ENCODE assay signal across 8 cellular contexts in genomic region chr7:91784469-91784868, GRCh38.
A peak's percentile ranks its signal among the peaks of the same experiment; 100 is the strongest.
DNase-seq lines count a peak whose midpoint lies in the region; ATAC-seq and TF ChIP-seq lines count a peak whose summit lies in the region.

No MANE protein-coding gene starts in this region.

- H3K27me3 ChIP-seq in esophagus squamous epithelium (no peaks in the 10 kb centered on the region), ovary (no peaks in the 10 kb centered on the region)

- TF ChIP-seq CTCF in AG04449 (IDR thresholded peaks at IDR 0.05; ENCODE audit: insufficient read depth, low read length, missing control alignments) (peak; percentile 5), OCI-LY7 (conservative IDR thresholded peaks at IDR 0.05; ENCODE audit: low read length) (peak; percentile 62), esophagus squamous epithelium (IDR thresholded peaks at IDR 0.05) (peak in 5 of 6 experiments; percentile 34 to 67 (median 49)), ovary (IDR thresholded peaks at IDR 0.05) (peak in 1 of 3 donors; percentile 24)

- H3K36me3 ChIP-seq in OCI-LY7 (ENCODE audit: insufficient read depth, low read length) (no peaks in the 10 kb centered on the region), esophagus squamous epithelium (no peaks in the 10 kb centered on the region), ovary (no peaks in the 10 kb centered on the region)

- BruUV-seq in OCI-LY7 (replicated peaks; lab: Mats Ljungman, UMichigan) = no TSS peak

- intact Hi-C loops in OCI-LY7 (cut with micrococcal nuclease; ENCODE audit: unreplicated experiment) = no loop called here
- intact Hi-C loops in esophagus squamous epithelium (cut with DNase I) = no loop called here
- intact Hi-C loops in ovary (cut with DNase I) = loop anchor here in 2 of 4 donors (10.0 kb wide), 1 partner anchor 700 kb away; no protein-coding TSS in a partner anchor

- 24 to 29% methylated on average over 3 of the region's 3 CpGs for WGBS in esophagus squamous epithelium, 2 donors
- 21 to 37% (median 27%) methylated on average over 3 of the region's 3 CpGs for WGBS in ovary, 3 donors

- H3K4me1 ChIP-seq in OCI-LY7 (ENCODE audit: insufficient read depth, low read length, poor library complexity, severe bottlenecking) = no peaks in the 10 kb centered on the region
- H3K4me1 ChIP-seq in esophagus squamous epithelium = no peaks in the 10 kb centered on the region
- H3K4me1 ChIP-seq in ovary (ENCODE audit: insufficient read depth) = peaks cover 2% of the 10 kb centered on the region

- no peak overlapping the region for H3K4me2 ChIP-seq in OCI-LY7 (ENCODE audit: low read length)

- no peak overlapping the region for H2AFZ ChIP-seq in OCI-LY7 (ENCODE audit: low read length)

- no peak for TF ChIP-seq EP300 in ovary (IDR thresholded peaks at IDR 0.05)

- POLR2A ChIA-PET in AG04449 (lab: Yijun Ruan, JAX) (no interaction called here), OCI-LY7 (lab: Charles Lee) (interaction anchor here (1.0 kb wide), 1 partner anchor 568 kb away, joined by 3 read pairs; no protein-coding TSS in a partner anchor)

- H3K9me2 ChIP-seq in OCI-LY7 (ENCODE audit: insufficient read depth, low read length) = no peaks in the 10 kb centered on the region

- H4K20me1 ChIP-seq in OCI-LY7 (ENCODE audit: insufficient read depth, low read length) = no peaks in the 10 kb centered on the region

- DNase-seq in AG04449 (ENCODE audit: low read depth, low spot score) (peak; percentile 7), HT-29 (ENCODE audit: low spot score) (peak; percentile 48), OCI-LY7 (ENCODE audit: low spot score) (peak; percentile 10), esophagus squamous epithelium (lab: John Stamatoyannopoulos, UW) (no peak), stromal cell of bone marrow (ENCODE audit: low read depth) (peak; percentile 51), middle frontal gyrus (ENCODE audit: extremely low spot score, low spot score) (no peak), ovary (no peak)

- CTCF ChIA-PET in AG04449 (lab: Yijun Ruan, JAX) (interaction anchor here (0.7 to 2.1 kb wide), 19 partner anchors 9 to 1329 kb away, joined by 3 to 13 read pairs (median 4); no protein-coding TSS in a partner anchor), OCI-LY7 (lab: Charles Lee; ENCODE audit: unreplicated experiment) (no interaction called here)

- no peak for ATAC-seq in GM18505 (IDR thresholded peaks at IDR 0.05; ENCODE audit: unreplicated experiment)

- no peak overlapping the region for H3K4me3 ChIP-seq in AG04449 (ENCODE audit: low read depth, low read length)
- no peak overlapping the region for H3K4me3 ChIP-seq in OCI-LY7 (ENCODE audit: low read depth, low read length, poor library complexity, severe bottlenecking)
- H3K4me3 ChIP-seq in esophagus squamous epithelium = no peak overlapping the region
- H3K4me3 ChIP-seq in ovary = no peak overlapping the region

- H3K27ac ChIP-seq in OCI-LY7 (ENCODE audit: low read depth, low read length, poor library complexity, severe bottlenecking) (no peak overlapping the region), esophagus squamous epithelium (no peak overlapping the region), ovary (no peak overlapping the region)

- H3K9me3 ChIP-seq in OCI-LY7 (ENCODE audit: low read length) = no peaks in the 10 kb centered on the region
- H3K9me3 ChIP-seq in esophagus squamous epithelium = no peaks in the 10 kb centered on the region
- no peaks in the 10 kb centered on the region for H3K9me3 ChIP-seq in ovary

- no peaks in the 10 kb centered on the region for H3K79me2 ChIP-seq in OCI-LY7 (ENCODE audit: insufficient read depth, low read depth, low read length)

- no peak for TF ChIP-seq POLR2A in esophagus squamous epithelium (IDR thresholded peaks at IDR 0.05)
- TF ChIP-seq POLR2A in GM18505 (IDR thresholded peaks at IDR 0.05; ENCODE audit: borderline replicate concordance, extremely low read depth, insufficient read depth, insufficient read length) = no peak
- no peak for TF ChIP-seq POLR2A in ovary (IDR thresholded peaks at IDR 0.05)

Comparison
In these comparisons a context has a peak if more than half of its experiments do, and no peak if none do; other contexts are left out.
1. DNase-seq: peak in AG04449 (single experiment), HT-29 (single experiment), OCI-LY7 (single experiment) and stromal cell of bone marrow (single experiment); none in esophagus squamous epithelium (single experiment), middle frontal gyrus (single experiment) and ovary (0 of 5).